ENCODE assay signal across 19 cellular contexts in the genomic region with DNA sequence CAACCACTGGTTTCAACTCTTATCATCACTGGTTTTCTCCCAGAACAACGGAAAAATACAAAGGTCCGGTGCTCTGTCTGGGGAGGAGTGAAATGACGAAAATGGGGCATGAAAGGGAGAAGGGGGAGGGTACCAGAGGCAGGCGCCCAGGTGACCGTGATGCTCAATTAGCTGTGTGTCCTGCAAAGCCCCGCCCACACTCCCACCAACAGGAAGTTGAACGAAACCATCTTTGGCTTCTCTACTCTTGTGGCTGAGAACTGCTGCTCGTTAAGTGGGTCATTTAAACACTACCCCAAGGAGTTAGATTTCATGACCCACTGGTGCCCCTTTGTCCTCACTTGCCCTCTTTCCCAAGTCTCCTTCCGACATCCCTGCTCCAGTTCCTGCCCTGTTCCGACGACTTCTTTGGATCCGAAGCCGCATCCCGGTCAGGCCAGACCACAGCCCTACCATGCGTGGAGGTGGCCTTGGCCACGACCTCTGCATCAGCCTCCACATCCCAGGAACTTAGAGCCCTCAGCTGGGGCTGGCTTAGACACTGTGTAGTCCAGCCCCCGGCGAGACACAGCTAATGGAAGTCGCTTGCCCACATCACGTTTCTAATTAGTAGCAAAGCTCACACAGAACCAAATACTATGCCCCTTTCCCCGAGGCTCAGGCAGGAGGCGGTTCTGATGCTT. TPM values are rescaled to one million over a fixed set of nuclear protein-coding genes. Genes with fewer than 3 reads are reported as not detected.
A peak's percentile ranks its signal among the peaks of the same experiment; 100 is the strongest.
DNase-seq lines count a peak whose midpoint lies in the region; ATAC-seq and TF ChIP-seq lines count a peak whose summit lies in the region.
"Had no signal": no experiment of that assay in that cellular context is flagged by ENCODE, and none has a peak within 500 bp of the region (broad histone marks: within the 10 kb centered on the region; RNA-seq: fewer than 3 reads in every experiment).

No MANE protein-coding gene starts in this region.

- H3K4me3 Mint-ChIP-seq in CD14-positive monocyte (no peak overlapping the region), WTC11 (no peak overlapping the region)

- H3K27me3 Mint-ChIP-seq in CD14-positive monocyte (ENCODE audit: low read depth in 3 of 3) (no peaks in the 10 kb centered on the region), WTC11 (ENCODE audit: low read depth) (no peaks in the 10 kb centered on the region)

- H3K4me1 ChIP-seq in lower lobe of right lung: peaks cover 11% of the 10 kb centered on the region
- H3K4me1 ChIP-seq in Karpas-422 (ENCODE audit: low read length): peaks cover 12% of the 10 kb centered on the region

- no peak for TF ChIP-seq CTCF in CD14-positive monocyte (IDR thresholded peaks at IDR 0.05)
- TF ChIP-seq CTCF in GM12865 (IDR thresholded peaks at IDR 0.05; ENCODE audit: insufficient read depth, low read depth, low read length, missing control alignments): no peak
- TF ChIP-seq CTCF in WTC11 (IDR thresholded peaks at IDR 0.05): no peak
- TF ChIP-seq CTCF in lower lobe of right lung (IDR thresholded peaks at IDR 0.05): no peak

- ATAC-seq in WTC11 (peak; percentile 9; the same call in 1 of the 2 replicates), lower lobe of right lung (no peak), SK-N-SH treated with all-trans-retinoic acid at 6 μM for 48 hours (no peak)
- ATAC-seq: psoas muscle had no signal

- no peak overlapping the region for H3K27ac ChIP-seq in lower lobe of right lung
- H3K27ac ChIP-seq in Karpas-422 (ENCODE audit: low read length): no peak overlapping the region
- H3K27ac ChIP-seq: psoas muscle had no signal

- no peaks in the 10 kb centered on the region for H3K9me3 Mint-ChIP-seq in CD14-positive monocyte
- 0 out of 2 replicates have a peak, but pooled peaks cover 3% of the 10 kb centered on the region for H3K9me3 Mint-ChIP-seq in WTC11

- H3K27ac Mint-ChIP-seq in CD14-positive monocyte (peak overlapping the region in 5 of 7 donors; percentile 30 to 100 (median 94)), WTC11 (peak overlapping the region; percentile 38; the same call in 1 of the 2 replicates)

- CTCF ChIA-PET in WTC11 (lab: Charles Lee): no interaction called here

- H3K36me3 Mint-ChIP-seq in CD14-positive monocyte: peaks cover 6 to 8% of the 10 kb centered on the region in 2 donors
- H3K36me3 Mint-ChIP-seq in WTC11: no peaks in the 10 kb centered on the region

- DNase-seq in CD14-positive monocyte (ENCODE audit: low spot score): no peak
- DNase-seq in GM12865 (ENCODE audit: low read depth): peak; percentile 54
- DNase-seq in WTC11 (ENCODE audit: low spot score): no peak
- peak; percentile 44 for DNase-seq in lower lobe of right lung
- no peak for DNase-seq in H7
- DNase-seq in Karpas-422: no peak
- DNase-seq: activated T-cell treated with anti-CD3 and anti-CD28 coated beads, Interleukin-2, amount 50 U/mL, for 1 hour; caudate nucleus; DMS79; NCI-H748 treated with DMSO at 0.1 percent for 48 hours; stimulated activated CD4-positive, alpha-beta T cell treated with anti-CD3 and anti-CD28 coated beads, Interleukin-15, amount 100 ng/mL, for 24 hours; substantia nigra had no signal

- no peak overlapping the region for H3K4me3 ChIP-seq in GM12865 (ENCODE audit: low read depth, low read length)
- H3K4me3 ChIP-seq in lower lobe of right lung: no peak overlapping the region
- no peak overlapping the region for H3K4me3 ChIP-seq in H7 (ENCODE audit: insufficient read depth, low read depth, low read length)
- no peak overlapping the region for H3K4me3 ChIP-seq in Karpas-422 (ENCODE audit: low read length)
- H3K4me3 ChIP-seq: psoas muscle had no signal

- no peaks in the 10 kb centered on the region for H4K20me1 ChIP-seq in Karpas-422 (ENCODE audit: insufficient read depth, low read depth, low read length)

- no peak overlapping the region for H2AFZ ChIP-seq in Karpas-422 (ENCODE audit: low read length)

- no peak overlapping the region for H3K4me2 ChIP-seq in Karpas-422 (ENCODE audit: low read depth, low read length, poor library complexity, severe bottlenecking)

- H3K9me3 ChIP-seq in lower lobe of right lung (no peaks in the 10 kb centered on the region), Karpas-422 (ENCODE audit: low read length) (no peaks in the 10 kb centered on the region)
- H3K9me3 ChIP-seq: psoas muscle had no signal

- no peaks in the 10 kb centered on the region for H3K36me3 ChIP-seq in lower lobe of right lung
- H3K36me3 ChIP-seq in H7 (replicated peaks; ENCODE audit: control insufficient read depth, insufficient read depth, low read length): no peaks in the 10 kb centered on the region
- no peaks in the 10 kb centered on the region for H3K36me3 ChIP-seq in Karpas-422 (ENCODE audit: insufficient read depth, low read length)

- H3K27me3 ChIP-seq in lower lobe of right lung (ENCODE audit: low read depth) (no peaks in the 10 kb centered on the region), H7 (ENCODE audit: control insufficient read depth, insufficient read depth, low read length) (no peaks in the 10 kb centered on the region), Karpas-422 (ENCODE audit: low read length) (no peaks in the 10 kb centered on the region)

- POLR2A ChIA-PET in WTC11 (lab: Charles Lee): no interaction called here

- H3K9ac ChIP-seq in Karpas-422 (ENCODE audit: low read length): no peak overlapping the region

- H3K79me2 ChIP-seq in Karpas-422 (ENCODE audit: low read length): no peaks in the 10 kb centered on the region

- H3K9me2 ChIP-seq in Karpas-422 (replicated peaks; ENCODE audit: insufficient read depth, low read length): no peaks in the 10 kb centered on the region

- intact Hi-C loops in CD14-positive monocyte (cut with micrococcal nuclease) (no loop called here), lower lobe of right lung (cut with DNase I) (no loop called here)

- H3K4me1 Mint-ChIP-seq in CD14-positive monocyte (peaks cover 78% of the 10 kb centered on the region), WTC11 (peaks cover 6% of the 10 kb centered on the region; the same call in 1 of the 2 replicates)

TF ChIP-seq in WTC11, 78 proteins besides CTCF, POLR2A, EP300 and RAD21 (continues in another document):
- no peak for TF ChIP-seq NFE2L1 (CRISPR knock-in tag; IDR thresholded peaks at IDR 0.05)
- no peak for TF ChIP-seq ZNF396 (CRISPR knock-in tag; IDR thresholded peaks at IDR 0.05; ENCODE audit: borderline replicate concordance)

TF ChIP-seq in SK-N-SH treated with all-trans-retinoic acid at 6 μM for 48 hours, 23 proteins besides CTCF, POLR2A, EP300 and RAD21 (continues in another document):
- TF ChIP-seq, protein P1, sequence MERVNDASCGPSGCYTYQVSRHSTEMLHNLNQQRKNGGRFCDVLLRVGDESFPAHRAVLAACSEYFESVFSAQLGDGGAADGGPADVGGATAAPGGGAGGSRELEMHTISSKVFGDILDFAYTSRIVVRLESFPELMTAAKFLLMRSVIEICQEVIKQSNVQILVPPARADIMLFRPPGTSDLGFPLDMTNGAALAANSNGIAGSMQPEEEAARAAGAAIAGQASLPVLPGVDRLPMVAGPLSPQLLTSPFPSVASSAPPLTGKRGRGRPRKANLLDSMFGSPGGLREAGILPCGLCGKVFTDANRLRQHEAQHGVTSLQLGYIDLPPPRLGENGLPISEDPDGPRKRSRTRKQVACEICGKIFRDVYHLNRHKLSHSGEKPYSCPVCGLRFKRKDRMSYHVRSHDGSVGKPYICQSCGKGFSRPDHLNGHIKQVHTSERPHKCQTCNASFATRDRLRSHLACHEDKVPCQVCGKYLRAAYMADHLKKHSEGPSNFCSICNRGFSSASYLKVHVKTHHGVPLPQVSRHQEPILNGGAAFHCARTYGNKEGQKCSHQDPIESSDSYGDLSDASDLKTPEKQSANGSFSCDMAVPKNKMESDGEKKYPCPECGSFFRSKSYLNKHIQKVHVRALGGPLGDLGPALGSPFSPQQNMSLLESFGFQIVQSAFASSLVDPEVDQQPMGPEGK (CRISPR knock-in tag; IDR thresholded peaks at IDR 0.05; ENCODE audit: borderline replicate concordance): no peak
- TF ChIP-seq, protein P2, sequence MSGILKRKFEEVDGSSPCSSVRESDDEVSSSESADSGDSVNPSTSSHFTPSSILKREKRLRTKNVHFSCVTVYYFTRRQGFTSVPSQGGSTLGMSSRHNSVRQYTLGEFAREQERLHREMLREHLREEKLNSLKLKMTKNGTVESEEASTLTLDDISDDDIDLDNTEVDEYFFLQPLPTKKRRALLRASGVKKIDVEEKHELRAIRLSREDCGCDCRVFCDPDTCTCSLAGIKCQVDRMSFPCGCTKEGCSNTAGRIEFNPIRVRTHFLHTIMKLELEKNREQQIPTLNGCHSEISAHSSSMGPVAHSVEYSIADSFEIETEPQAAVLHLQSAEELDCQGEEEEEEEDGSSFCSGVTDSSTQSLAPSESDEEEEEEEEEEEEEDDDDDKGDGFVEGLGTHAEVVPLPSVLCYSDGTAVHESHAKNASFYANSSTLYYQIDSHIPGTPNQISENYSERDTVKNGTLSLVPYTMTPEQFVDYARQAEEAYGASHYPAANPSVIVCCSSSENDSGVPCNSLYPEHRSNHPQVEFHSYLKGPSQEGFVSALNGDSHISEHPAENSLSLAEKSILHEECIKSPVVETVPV (CRISPR knock-in tag; IDR thresholded peaks at IDR 0.05): no peak
- TF ChIP-seq ZFP30 (CRISPR knock-in tag; IDR thresholded peaks at IDR 0.05): no peak
- TF ChIP-seq ZNF70 (CRISPR knock-in tag; IDR thresholded peaks at IDR 0.05): no peak
- no peak for TF ChIP-seq ZNF565 (CRISPR knock-in tag; conservative IDR thresholded peaks at IDR 0.05; ENCODE audit: low read depth)
- no peak for TF ChIP-seq ARNTL (CRISPR knock-in tag; IDR thresholded peaks at IDR 0.05; ENCODE audit: borderline replicate concordance, low read depth)
- TF ChIP-seq CSDC2 (CRISPR knock-in tag; IDR thresholded peaks at IDR 0.05): no peak
- no peak for TF ChIP-seq BACH2 (CRISPR knock-in tag; IDR thresholded peaks at IDR 0.05; ENCODE audit: borderline replicate concordance)
- TF ChIP-seq, protein P3, sequence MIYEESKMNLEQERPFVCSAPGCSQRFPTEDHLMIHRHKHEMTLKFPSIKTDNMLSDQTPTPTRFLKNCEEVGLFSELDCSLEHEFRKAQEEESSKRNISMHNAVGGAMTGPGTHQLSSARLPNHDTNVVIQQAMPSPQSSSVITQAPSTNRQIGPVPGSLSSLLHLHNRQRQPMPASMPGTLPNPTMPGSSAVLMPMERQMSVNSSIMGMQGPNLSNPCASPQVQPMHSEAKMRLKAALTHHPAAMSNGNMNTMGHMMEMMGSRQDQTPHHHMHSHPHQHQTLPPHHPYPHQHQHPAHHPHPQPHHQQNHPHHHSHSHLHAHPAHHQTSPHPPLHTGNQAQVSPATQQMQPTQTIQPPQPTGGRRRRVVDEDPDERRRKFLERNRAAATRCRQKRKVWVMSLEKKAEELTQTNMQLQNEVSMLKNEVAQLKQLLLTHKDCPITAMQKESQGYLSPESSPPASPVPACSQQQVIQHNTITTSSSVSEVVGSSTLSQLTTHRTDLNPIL (CRISPR knock-in tag; IDR thresholded peaks at IDR 0.05; ENCODE audit: low read depth): no peak
- no peak for TF ChIP-seq TOX (CRISPR knock-in tag; IDR thresholded peaks at IDR 0.05; ENCODE audit: borderline replicate concordance)

RNA-seq across cellular contexts. Expression of a gene that starts 11.4 kb away (rescaled TPM):
- polyA plus RNA-seq in CD14-positive monocyte: not detected
- total RNA-seq in WTC11 (2021) (0.30 to 0.66 TPM (median 0.34 TPM) in 3 replicates), lower lobe of right lung (not detected)
- total RNA-seq in H7 (2014; rRNA removed; shearing (Covaris generic)): 0.42 TPM in 1 of 2 replicates, not detected in the other
- not detected in 2 replicates for total RNA-seq in Karpas-422 (2014; rRNA removed; shearing (Covaris generic); ENCODE audit: low replicate concordance)
- total RNA-seq: HT1080, liver, M059J, psoas muscle, RPMI7951 had no signal
- polyA plus RNA-seq: BJ, liver, psoas muscle had no signal

Comparison
In these comparisons a context has a peak if more than half of its experiments do, and no peak if none do; other contexts are left out.
1. DNase-seq: peak in GM12865 (single experiment) and lower lobe of right lung (single experiment); none in CD14-positive monocyte (single experiment), WTC11 (single experiment), H7 (single experiment) and Karpas-422 (single experiment).